ENCODE assay signal across 19 cellular contexts in genomic region chrY:16834151-16834550, GRCh38.
DNase-seq lines count a peak whose midpoint lies in the region; ATAC-seq, FAIRE-seq and TF ChIP-seq lines count a peak whose summit lies in the region.
"Had no signal": no experiment of that assay in that cellular context is flagged by ENCODE, and none has a peak within 500 bp of the region (broad histone marks: within the 10 kb centered on the region; RNA-seq: fewer than 3 reads in every experiment).

No MANE protein-coding gene starts in this region.

- H3K14ac ChIP-seq in mesenchymal stem cell (ENCODE audit: low read length in 2 of 2) = no peak overlapping the region

- H3K27ac ChIP-seq in GM23338 (ENCODE audit: low read depth) (no peak overlapping the region), endothelial cell of umbilical vein (ENCODE audit: insufficient read depth, low read depth, low read length) (no peak overlapping the region), mesenchymal stem cell (ENCODE audit: low read length, poor library complexity, severe bottlenecking) (peak overlapping the region; percentile 98), mammary epithelial cell (ENCODE audit: insufficient read depth, low read depth, low read length) (no peak overlapping the region), ovary (no peak overlapping the region), upper lobe of right lung (no peak overlapping the region)
- H3K27ac ChIP-seq: BLaER1 treated with 17β-estradiol and CSF1 and Interleukin-3, amounts not matched to agents 10 nM and 100 nM had no signal

- in situ Hi-C loops in mammary epithelial cell (cut with MboI; ENCODE audit: low sequenced_read_pairs in 2 of 2) = no loop called here

- no peaks in the 10 kb centered on the region for H3K27me3 ChIP-seq in GM23338 (ENCODE audit: insufficient read depth)
- no peaks in the 10 kb centered on the region for H3K27me3 ChIP-seq in endothelial cell of umbilical vein (ENCODE audit: control insufficient read depth in 2 of 2, insufficient read depth in 2 of 2, low read length in 2 of 2)
- H3K27me3 ChIP-seq in mesenchymal stem cell (ENCODE audit: control insufficient read depth in 1 of 2, insufficient read depth in 1 of 2, low read length in 2 of 2) = no peaks in the 10 kb centered on the region
- H3K27me3 ChIP-seq in mammary epithelial cell (ENCODE audit: insufficient read depth, low read length) = no peaks in the 10 kb centered on the region
- no peaks in the 10 kb centered on the region for H3K27me3 ChIP-seq in ovary
- H3K27me3 ChIP-seq in upper lobe of right lung = no peaks in the 10 kb centered on the region
- H3K27me3 ChIP-seq: BLaER1 treated with 17β-estradiol and CSF1 and Interleukin-3, amounts not matched to agents 10 nM and 100 nM had no signal

- TF ChIP-seq CTCF in GM23338 (conservative IDR thresholded peaks at IDR 0.05; ENCODE audit: low read depth in 2 of 2) = no peak
- no peak for TF ChIP-seq CTCF in endothelial cell of umbilical vein (IDR thresholded peaks at IDR 0.05; ENCODE audit: extremely low read depth in 1 of 2, insufficient read depth in 1 of 2, low read depth in 1 of 2, low read length in 2 of 2)
- TF ChIP-seq CTCF in mammary epithelial cell (conservative IDR thresholded peaks at IDR 0.05 in 1 of 2, IDR thresholded peaks at IDR 0.05 in 1 of 2; ENCODE audit: extremely low read depth in 1 of 2, insufficient read depth in 1 of 2, low read depth in 1 of 2, low read length in 2 of 2) = no peak
- no peak for TF ChIP-seq CTCF in ovary (IDR thresholded peaks at IDR 0.05)
- no peak for TF ChIP-seq CTCF in upper lobe of right lung (IDR thresholded peaks at IDR 0.05)

- H3K79me2 ChIP-seq in GM23338 (replicated peaks; ENCODE audit: insufficient read depth) (no peaks in the 10 kb centered on the region), endothelial cell of umbilical vein (ENCODE audit: control insufficient read depth, insufficient read depth, low read length) (no peaks in the 10 kb centered on the region), mammary epithelial cell (ENCODE audit: insufficient read depth, low read length) (no peaks in the 10 kb centered on the region)

- BruUV-seq in endothelial cell of umbilical vein (replicated peaks; lab: Mats Ljungman, UMichigan) (no TSS peak), mammary epithelial cell (replicated peaks; lab: Mats Ljungman, UMichigan) (no TSS peak)

- H3K9me3 Mint-ChIP-seq in GM23338 = no peaks in the 10 kb centered on the region
- H3K9me3 Mint-ChIP-seq: CD8-positive, alpha-beta memory T cell had no signal

- no peak overlapping the region for H2BK12ac ChIP-seq in mesenchymal stem cell (ENCODE audit: low read length in 2 of 2)

- CTCF ChIA-PET in endothelial cell of umbilical vein (lab: Charles Lee) (no interaction called here), mammary epithelial cell (lab: Charles Lee; ENCODE audit: low non-redundant PET) (no interaction called here)

- POLR2A ChIA-PET in endothelial cell of umbilical vein (lab: Charles Lee) = no interaction called here

- dilution Hi-C loops in endothelial cell of umbilical vein (cut with MboI; ENCODE audit: extremely low pct_ligation_motif_present, low sequenced_read_pairs) = no loop called here
- dilution Hi-C loops in mammary epithelial cell (cut with HindIII; ENCODE audit: low sequenced_read_pairs) = no loop called here

- H3K36me3 Mint-ChIP-seq in GM23338 (ENCODE audit: low read depth) = no peaks in the 10 kb centered on the region
- H3K36me3 Mint-ChIP-seq: CD8-positive, alpha-beta memory T cell had no signal

- no peaks in the 10 kb centered on the region for H3K9me2 ChIP-seq in GM23338 (ENCODE audit: insufficient read depth)

- H3K4me3 ChIP-seq in GM23338 = no peak overlapping the region
- no peak overlapping the region for H3K4me3 ChIP-seq in endothelial cell of umbilical vein (replicated peaks in 1 of 3; ENCODE audit: insufficient read depth in 1 of 3, low read depth in 1 of 3, low read length in 3 of 3)
- H3K4me3 ChIP-seq in mesenchymal stem cell (ENCODE audit: insufficient read depth in 1 of 2, low read depth in 1 of 2, low read length in 2 of 2) = no peak overlapping the region
- no peak overlapping the region for H3K4me3 ChIP-seq in mammary epithelial cell (replicated peaks in 1 of 3; ENCODE audit: insufficient read depth in 1 of 3, low read depth in 2 of 3, low read length in 3 of 3)
- H3K4me3 ChIP-seq in ovary = no peak overlapping the region
- no peak overlapping the region for H3K4me3 ChIP-seq in upper lobe of right lung
- H3K4me3 ChIP-seq: BLaER1 treated with 17β-estradiol and CSF1 and Interleukin-3, amounts not matched to agents 10 nM and 100 nM had no signal

- WGBS in mesenchymal stem cell = 76% methylated on average over 2 of the region's 4 CpGs
- no CpG with 5 or more reads among the region's 4 CpGs for WGBS in mammary epithelial cell (ENCODE audit: low coverage, missing lambda C conversion rate)
- WGBS in ovary, 3 donors = no CpG with 5 or more reads among the region's 4 CpGs

- no peaks in the 10 kb centered on the region for H3K9me1 ChIP-seq in endothelial cell of umbilical vein (replicated peaks; ENCODE audit: control insufficient read depth, extremely low read depth, insufficient read depth, low read length)

- no peak overlapping the region for H4K91ac ChIP-seq in mesenchymal stem cell (ENCODE audit: low read length)

- peak; percentile 74 for FAIRE-seq in endothelial cell of umbilical vein (lab: Jason Lieb, UNC)
- FAIRE-seq: D721Med, G401.6, GM12891, GM19239 had no signal

- no peak overlapping the region for H2BK15ac ChIP-seq in mesenchymal stem cell (ENCODE audit: low read depth, poor library complexity, severe bottlenecking)

- no peak overlapping the region for H3K4me2 ChIP-seq in GM23338
- no peak overlapping the region for H3K4me2 ChIP-seq in endothelial cell of umbilical vein (ENCODE audit: insufficient read depth, low read length)
- no peak overlapping the region for H3K4me2 ChIP-seq in mesenchymal stem cell (ENCODE audit: low read length, poor library complexity, severe bottlenecking)
- no peak overlapping the region for H3K4me2 ChIP-seq in mammary epithelial cell (ENCODE audit: insufficient read depth, low read depth, low read length)
- H3K4me2 ChIP-seq: BLaER1 treated with 17β-estradiol and CSF1 and Interleukin-3, amounts not matched to agents 10 nM and 100 nM had no signal

- DNase-seq in GM23338 (ENCODE audit: low spot score) (no peak), endothelial cell of umbilical vein (ENCODE audit: low read depth, low spot score) (no peak), mesenchymal stem cell (no peak), mammary epithelial cell (no peak), ovary (no peak), upper lobe of right lung (no peak), NCI-H2171 (lab: John Stamatoyannopoulos, UW) (no peak)
- DNase-seq: 8988T; CD8-positive, alpha-beta memory T cell; COR-L47; GOT3; H7 had no signal

- no peak for TF ChIP-seq EP300 in ovary (IDR thresholded peaks at IDR 0.05)

- no peak overlapping the region for H4K8ac ChIP-seq in mesenchymal stem cell (ENCODE audit: low read length)

- no peak overlapping the region for H3K4ac ChIP-seq in mesenchymal stem cell (ENCODE audit: low read depth in 1 of 2, low read length in 2 of 2)

- H2BK120ac ChIP-seq in mesenchymal stem cell (ENCODE audit: low read depth, low read length) = no peak overlapping the region

- TF ChIP-seq POLR2A in endothelial cell of umbilical vein (IDR thresholded peaks at IDR 0.05; ENCODE audit: low read depth, low read length) (no peak), ovary (IDR thresholded peaks at IDR 0.05) (no peak)

- H4K20me1 ChIP-seq in GM23338 (replicated peaks; ENCODE audit: insufficient read depth) (no peaks in the 10 kb centered on the region), endothelial cell of umbilical vein (replicated peaks; ENCODE audit: control insufficient read depth, extremely low read depth, insufficient read depth, low read length) (no peaks in the 10 kb centered on the region), mammary epithelial cell (ENCODE audit: insufficient read depth, low read length) (no peaks in the 10 kb centered on the region)
- H4K20me1 ChIP-seq: BLaER1 treated with 17β-estradiol and CSF1 and Interleukin-3, amounts not matched to agents 10 nM and 100 nM had no signal

- H3K9ac ChIP-seq in endothelial cell of umbilical vein (replicated peaks; ENCODE audit: extremely low read depth, insufficient read depth, low read length) (no peak overlapping the region), mesenchymal stem cell (ENCODE audit: low read length) (no peak overlapping the region), mammary epithelial cell (ENCODE audit: insufficient read depth, low read length) (no peak overlapping the region)
- H3K9ac ChIP-seq: BLaER1 treated with 17β-estradiol and CSF1 and Interleukin-3, amounts not matched to agents 10 nM and 100 nM had no signal

- H3K4me3 Mint-ChIP-seq in GM23338 = no peak overlapping the region
- H3K4me3 Mint-ChIP-seq: B cell; CD8-positive, alpha-beta memory T cell had no signal

- H3K27ac Mint-ChIP-seq in GM23338 = no peak overlapping the region
- H3K27ac Mint-ChIP-seq: B cell; CD8-positive, alpha-beta memory T cell had no signal

- no peak for ATAC-seq in GM23338
- no peak for ATAC-seq in upper lobe of right lung
- ATAC-seq: HCT116 had no signal

- H3K27me3 Mint-ChIP-seq in GM23338 (ENCODE audit: insufficient read depth, low read depth, poor library complexity) = no peaks in the 10 kb centered on the region
- H3K27me3 Mint-ChIP-seq: B cell; CD8-positive, alpha-beta memory T cell had no signal

- peak overlapping the region; percentile 46 for H2BK5ac ChIP-seq in mesenchymal stem cell (ENCODE audit: low read depth, low read length, poor library complexity, severe bottlenecking)

- H3K18ac ChIP-seq in mesenchymal stem cell (ENCODE audit: low read depth in 1 of 2, low read length in 2 of 2) = no peak overlapping the region

- no peaks in the 10 kb centered on the region for H3F3A ChIP-seq in GM23338 (replicated peaks; ENCODE audit: low read depth)

- H2AK5ac ChIP-seq in mesenchymal stem cell (ENCODE audit: low read length, severe bottlenecking) = peak overlapping the region; percentile 28

- no peaks in the 10 kb centered on the region for H3K4me1 ChIP-seq in GM23338 (ENCODE audit: insufficient read depth)
- no peaks in the 10 kb centered on the region for H3K4me1 ChIP-seq in endothelial cell of umbilical vein (ENCODE audit: control insufficient read depth, extremely low read depth, insufficient read depth, low read length)
- H3K4me1 ChIP-seq in mesenchymal stem cell (ENCODE audit: control insufficient read depth, insufficient read depth, low read depth, low read length) = peaks cover 2% of the 10 kb centered on the region
- no peaks in the 10 kb centered on the region for H3K4me1 ChIP-seq in mammary epithelial cell (ENCODE audit: insufficient read depth, low read length)
- no peaks in the 10 kb centered on the region for H3K4me1 ChIP-seq in ovary (ENCODE audit: insufficient read depth)
- H3K4me1 ChIP-seq in upper lobe of right lung = no peaks in the 10 kb centered on the region
- H3K4me1 ChIP-seq: BLaER1 treated with 17β-estradiol and CSF1 and Interleukin-3, amounts not matched to agents 10 nM and 100 nM had no signal

- H3K4me1 Mint-ChIP-seq in GM23338 = no peaks in the 10 kb centered on the region
- H3K4me1 Mint-ChIP-seq: B cell; CD8-positive, alpha-beta memory T cell had no signal

- no peaks in the 10 kb centered on the region for H3K9me3 ChIP-seq in endothelial cell of umbilical vein (replicated peaks; ENCODE audit: control insufficient read depth, insufficient read depth, low read length)
- H3K9me3 ChIP-seq in mesenchymal stem cell (ENCODE audit: control insufficient read depth, low read length) = no peaks in the 10 kb centered on the region
- no peaks in the 10 kb centered on the region for H3K9me3 ChIP-seq in mammary epithelial cell (replicated peaks; ENCODE audit: insufficient read depth, low read length)
- no peaks in the 10 kb centered on the region for H3K9me3 ChIP-seq in ovary
- H3K9me3 ChIP-seq in upper lobe of right lung = no peaks in the 10 kb centered on the region
- H3K9me3 ChIP-seq: BLaER1 treated with 17β-estradiol and CSF1 and Interleukin-3, amounts not matched to agents 10 nM and 100 nM had no signal

- no peaks in the 10 kb centered on the region for H3K79me1 ChIP-seq in mesenchymal stem cell (replicated peaks; ENCODE audit: low read length, poor library complexity, severe bottlenecking)

- no peak overlapping the region for H3K23ac ChIP-seq in mesenchymal stem cell (ENCODE audit: low read length in 2 of 2)

- H2AFZ ChIP-seq in GM23338 (0 out of 2 replicates have a peak overlapping the region, but pooled peaks have one; percentile 28), endothelial cell of umbilical vein (ENCODE audit: low read depth, low read length) (peak overlapping the region; percentile 37), mesenchymal stem cell (ENCODE audit: low read depth, low read length) (no peak overlapping the region), mammary epithelial cell (ENCODE audit: low read depth, low read length) (no peak overlapping the region)

- H3K36me3 ChIP-seq in GM23338 (ENCODE audit: insufficient read depth) (no peaks in the 10 kb centered on the region), endothelial cell of umbilical vein (ENCODE audit: control insufficient read depth in 2 of 2, extremely low read depth in 1 of 2, insufficient read depth in 2 of 2, low read length in 2 of 2) (no peaks in the 10 kb centered on the region), mesenchymal stem cell (ENCODE audit: control insufficient read depth in 1 of 2, insufficient read depth in 2 of 2, low read depth in 1 of 2, low read length in 2 of 2) (no peaks in the 10 kb centered on the region), mammary epithelial cell (ENCODE audit: insufficient read depth, low read length) (no peaks in the 10 kb centered on the region), ovary (no peaks in the 10 kb centered on the region), upper lobe of right lung (no peaks in the 10 kb centered on the region)
- H3K36me3 ChIP-seq: BLaER1 treated with 17β-estradiol and CSF1 and Interleukin-3, amounts not matched to agents 10 nM and 100 nM had no signal

- intact Hi-C loops in endothelial cell of umbilical vein (cut with micrococcal nuclease) (no loop called here), mammary epithelial cell (cut with micrococcal nuclease) (no loop called here), ovary (cut with DNase I) (no loop called here), upper lobe of right lung (cut with DNase I) (no loop called here)

Comparison
In these comparisons a context has a peak if more than half of its experiments do, and no peak if none do; other contexts are left out.
1. H2AFZ ChIP-seq: peak in GM23338 (single experiment) and endothelial cell of umbilical vein (single experiment); none in mesenchymal stem cell (single experiment) and mammary epithelial cell (single experiment).